ENCODE assay signal across 1 cellular context in genomic region chr19:55484571-55485438, GRCh38.
TF ChIP-seq lines count a peak whose summit lies in the region.

Gene NAT14, plus strand, starts transcription at chr19:55485188. Its CDS starts 521 bp downstream, at chr19:55485709.

TF ChIP-seq in HepG2, 621 proteins besides CTCF, POLR2A, EP300 and RAD21 (continued from another document and continues in another):
- TF ChIP-seq ZNF563 (CRISPR knock-in tag; IDR thresholded peaks at IDR 0.05): no peak
- peak; percentile 58; the same call in 1 of the 2 replicates for TF ChIP-seq SAP130 (CRISPR knock-in tag; IDR thresholded peaks at IDR 0.05; ENCODE audit: low read depth)
- TF ChIP-seq PRDM4 (CRISPR knock-in tag; IDR thresholded peaks at IDR 0.05; ENCODE audit: borderline replicate concordance): no peak
- TF ChIP-seq ZNF609 (CRISPR knock-in tag; IDR thresholded peaks at IDR 0.05; ENCODE audit: borderline replicate concordance): no peak
- TF ChIP-seq TMF1 (CRISPR knock-in tag; IDR thresholded peaks at IDR 0.05; ENCODE audit: low read depth): no peak
- TF ChIP-seq TSC22D2 (CRISPR knock-in tag; IDR thresholded peaks at IDR 0.05; ENCODE audit: borderline replicate concordance): no peak
- no peak for TF ChIP-seq NAIF1 (CRISPR knock-in tag; IDR thresholded peaks at IDR 0.05; ENCODE audit: borderline replicate concordance)
- TF ChIP-seq ZNF513 (CRISPR knock-in tag; conservative IDR thresholded peaks at IDR 0.05): no peak
- no peak for TF ChIP-seq IKZF1 (IDR thresholded peaks at IDR 0.05)
- TF ChIP-seq ATF1 (CRISPR knock-in tag; IDR thresholded peaks at IDR 0.05): peak; percentile 86
- no peak for TF ChIP-seq RAD51 (IDR thresholded peaks at IDR 0.05; ENCODE audit: borderline replicate concordance)
- TF ChIP-seq FOXP1 (IDR thresholded peaks at IDR 0.05): no peak
- TF ChIP-seq FOXP1 (CRISPR knock-in tag; IDR thresholded peaks at IDR 0.05): no peak
- no peak for TF ChIP-seq KDM6A (CRISPR knock-in tag; IDR thresholded peaks at IDR 0.05; ENCODE audit: low read depth)
- no peak for TF ChIP-seq PRDM10 (CRISPR knock-in tag; IDR thresholded peaks at IDR 0.05; ENCODE audit: low read depth)
- no peak for TF ChIP-seq ZNF484 (CRISPR knock-in tag; IDR thresholded peaks at IDR 0.05; ENCODE audit: borderline replicate concordance, low read depth)
- TF ChIP-seq RBAK (CRISPR knock-in tag; IDR thresholded peaks at IDR 0.05): no peak
- TF ChIP-seq ZNF180 (CRISPR knock-in tag; IDR thresholded peaks at IDR 0.05; ENCODE audit: borderline replicate concordance, low read depth): no peak
- no peak for TF ChIP-seq ZSCAN31 (CRISPR knock-in tag; IDR thresholded peaks at IDR 0.05; ENCODE audit: low read depth)
- TF ChIP-seq HOXA9 (CRISPR knock-in tag; IDR thresholded peaks at IDR 0.05; ENCODE audit: borderline replicate concordance): no peak
- TF ChIP-seq ZNF510 (CRISPR knock-in tag; IDR thresholded peaks at IDR 0.05; ENCODE audit: low read depth): 0 out of 2 replicates have a peak, but pooled peaks have one; percentile 67
- TF ChIP-seq HIVEP1 (CRISPR knock-in tag; IDR thresholded peaks at IDR 0.05): no peak
- TF ChIP-seq SOX5 (CRISPR knock-in tag; IDR thresholded peaks at IDR 0.05; ENCODE audit: borderline replicate concordance): no peak
- TF ChIP-seq GPBP1L1 (CRISPR knock-in tag; IDR thresholded peaks at IDR 0.05): no peak
- peak; percentile 55; the same call in 1 of the 3 replicates for TF ChIP-seq MXI1 (IDR thresholded peaks at IDR 0.05; ENCODE audit: borderline replicate concordance, low read depth, low read length)
- no peak for TF ChIP-seq ELF1 (CRISPR knock-in tag; IDR thresholded peaks at IDR 0.05)
- TF ChIP-seq AHR (CRISPR knock-in tag; IDR thresholded peaks at IDR 0.05): no peak
- no peak for TF ChIP-seq ZMYM2 (CRISPR knock-in tag; IDR thresholded peaks at IDR 0.05)
- no peak for TF ChIP-seq ZNF598 (CRISPR knock-in tag; IDR thresholded peaks at IDR 0.05; ENCODE audit: borderline replicate concordance)
- TF ChIP-seq ARID4A (CRISPR knock-in tag; IDR thresholded peaks at IDR 0.05; ENCODE audit: borderline replicate concordance): no peak; the same call in 1 of the 2 replicates
- no peak for TF ChIP-seq ZNF646 (CRISPR knock-in tag; IDR thresholded peaks at IDR 0.05)
- TF ChIP-seq PTBP1 (IDR thresholded peaks at IDR 0.05; ENCODE audit: low read depth, low read length, poor library complexity, severe bottlenecking): no peak
